Comparison of ENCODE assay signal across 10 cellular contexts in the genomic region with DNA sequence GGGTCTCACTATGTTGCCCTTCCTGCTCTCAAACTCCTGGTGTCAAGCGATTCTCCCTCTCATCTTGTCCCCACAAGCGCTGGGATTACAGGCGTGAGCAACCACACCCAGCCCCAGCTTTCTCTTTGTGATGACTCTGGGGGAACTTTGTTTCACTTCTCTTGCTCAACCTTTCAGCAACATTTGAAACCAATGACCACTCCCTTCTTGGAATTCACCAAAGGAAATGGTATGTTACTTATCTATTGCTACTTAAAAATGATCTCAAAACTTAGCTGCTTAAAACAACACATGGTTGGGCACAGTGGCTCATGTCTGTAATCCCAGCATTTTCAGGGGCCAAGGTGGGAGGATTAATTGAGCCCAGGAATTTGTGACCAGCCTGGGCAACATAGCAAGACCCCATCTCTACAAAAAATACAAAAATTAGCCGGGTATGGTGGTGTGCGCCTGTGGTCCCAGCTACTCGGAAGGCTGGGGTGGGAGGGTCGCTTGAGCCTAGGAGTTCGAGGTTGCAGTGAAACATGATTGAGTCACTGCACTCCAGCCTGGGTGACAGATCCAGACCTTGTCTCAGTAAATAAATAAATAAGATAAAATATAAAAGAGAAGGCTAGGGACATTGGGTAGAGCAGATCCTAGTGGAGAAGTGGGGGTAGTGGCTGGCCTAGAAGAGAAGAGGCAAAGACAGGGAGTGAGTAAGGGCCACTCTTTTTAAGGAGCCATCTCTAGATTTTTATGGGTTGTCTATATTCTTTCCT. TPM values are rescaled to one million over a fixed set of nuclear protein-coding genes. Genes with fewer than 3 reads are reported as not detected.
DNase-seq lines count a peak whose midpoint lies in the region; ATAC-seq and TF ChIP-seq lines count a peak whose summit lies in the region.
"Had no signal": no experiment of that assay in that cellular context is flagged by ENCODE, and none has a peak within 500 bp of the region (broad histone marks: within the 10 kb centered on the region; RNA-seq: fewer than 3 reads in every experiment).

No MANE protein-coding gene starts in this region.

- H3K27ac Mint-ChIP-seq in activated CD4-positive, alpha-beta T cell treated with anti-CD3 and anti-CD28 coated beads, Interleukin-2, amount 10 ng/mL, durations not matched to agents 7 days and 5 days, result peak overlapping the region; percentile 93
- H3K27ac Mint-ChIP-seq in activated B cell treated with CpG ODN at 0.5 μM for 24 hours, result peak overlapping the region; percentile 22
- H3K27ac Mint-ChIP-seq in stimulated activated naive CD8-positive, alpha-beta T cell treated with anti-CD3 and anti-CD28 coated beads, Interleukin-15, Interleukin-2, amounts not matched to agents 100 ng/mL and 50 ng/mL, for 24 hours, result peak overlapping the region; percentile 66

- no peak for TF ChIP-seq CTCF in activated B cell treated with CpG ODN at 0.5 μM for 24 hours (IDR thresholded peaks at IDR 0.05)

- intact Hi-C loops in activated B cell treated with CpG ODN at 0.5 μM for 24 hours (cut with micrococcal nuclease), result no loop called here

- ATAC-seq in activated B cell treated with CpG ODN at 0.5 μM for 24 hours (ENCODE audit: low read depth), result peak; percentile 31

- no peaks in the 10 kb centered on the region for H3K27me3 Mint-ChIP-seq in activated CD4-positive, alpha-beta T cell treated with anti-CD3 and anti-CD28 coated beads, Interleukin-2, amount 10 ng/mL, durations not matched to agents 7 days and 5 days
- H3K27me3 Mint-ChIP-seq in activated B cell treated with CpG ODN at 0.5 μM for 24 hours, result no peaks in the 10 kb centered on the region
- H3K27me3 Mint-ChIP-seq in stimulated activated naive CD8-positive, alpha-beta T cell treated with anti-CD3 and anti-CD28 coated beads, Interleukin-15, Interleukin-2, amounts not matched to agents 100 ng/mL and 50 ng/mL, for 24 hours, result no peaks in the 10 kb centered on the region

- peaks cover 11% of the 10 kb centered on the region for H3K36me3 Mint-ChIP-seq in activated CD4-positive, alpha-beta T cell treated with anti-CD3 and anti-CD28 coated beads, Interleukin-2, amount 10 ng/mL, durations not matched to agents 7 days and 5 days (ENCODE audit: low read depth)
- H3K36me3 Mint-ChIP-seq in activated B cell treated with CpG ODN at 0.5 μM for 24 hours (ENCODE audit: low read depth), result no peaks in the 10 kb centered on the region
- no peaks in the 10 kb centered on the region for H3K36me3 Mint-ChIP-seq in stimulated activated naive CD8-positive, alpha-beta T cell treated with anti-CD3 and anti-CD28 coated beads, Interleukin-15, Interleukin-2, amounts not matched to agents 100 ng/mL and 50 ng/mL, for 24 hours (ENCODE audit: low read depth)

- POLR2A ChIA-PET in activated CD4-positive, alpha-beta T cell treated with anti-CD3 and anti-CD28 coated beads, Interleukin-2, amount 10 ng/mL, durations not matched to agents 7 days and 5 days (lab: Charles Lee), result interaction anchor here (0.7 kb wide), 1 partner anchor 205 kb away, joined by 3 read pairs; no protein-coding TSS in a partner anchor
- POLR2A ChIA-PET in activated B cell treated with CpG ODN at 0.5 μM for 24 hours (lab: Charles Lee), result interaction anchor here (1.1 to 1.7 kb wide), 2 partner anchors 11 to 55 kb away, joined by 3 to 12 read pairs; a partner anchor contains a TSS

- peaks cover 54% of the 10 kb centered on the region for H3K4me1 Mint-ChIP-seq in activated CD4-positive, alpha-beta T cell treated with anti-CD3 and anti-CD28 coated beads, Interleukin-2, amount 10 ng/mL, durations not matched to agents 7 days and 5 days
- peaks cover 24% of the 10 kb centered on the region for H3K4me1 Mint-ChIP-seq in activated B cell treated with CpG ODN at 0.5 μM for 24 hours
- peaks cover 20% of the 10 kb centered on the region for H3K4me1 Mint-ChIP-seq in stimulated activated naive CD8-positive, alpha-beta T cell treated with anti-CD3 and anti-CD28 coated beads, Interleukin-15, Interleukin-2, amounts not matched to agents 100 ng/mL and 50 ng/mL, for 24 hours (ENCODE audit: low read depth)

- peak; percentile 61 for DNase-seq in activated CD4-positive, alpha-beta T cell treated with anti-CD3 and anti-CD28 coated beads, Interleukin-2, amount 10 ng/mL, durations not matched to agents 7 days and 5 days
- DNase-seq in activated CD4-positive, alpha-beta T cell treated with anti-CD3 and anti-CD28 coated beads for 4 hours, result no peak
- DNase-seq in activated B cell treated with CpG ODN at 0.5 μM for 24 hours, result no peak
- DNase-seq in fibroblast of the conjunctiva (ENCODE audit: low read depth), result peak; percentile 52
- DNase-seq in activated effector memory CD4-positive, alpha-beta T cell treated with Interleukin-2 at 50 U/mL for 16 hours, result no peak
- no peak for DNase-seq in NCI-H69 (lab: John Stamatoyannopoulos, UW)
- DNase-seq in NCI-H1930 (lab: John Stamatoyannopoulos, UW), result no peak
- DNase-seq: anterior cingulate cortex, kidney glomerular epithelial cell had no signal

- H3K4me3 Mint-ChIP-seq in activated CD4-positive, alpha-beta T cell treated with anti-CD3 and anti-CD28 coated beads, Interleukin-2, amount 10 ng/mL, durations not matched to agents 7 days and 5 days, result peak overlapping the region; percentile 28
- no peak overlapping the region for H3K4me3 Mint-ChIP-seq in activated B cell treated with CpG ODN at 0.5 μM for 24 hours
- no peak overlapping the region for H3K4me3 Mint-ChIP-seq in stimulated activated naive CD8-positive, alpha-beta T cell treated with anti-CD3 and anti-CD28 coated beads, Interleukin-15, Interleukin-2, amounts not matched to agents 100 ng/mL and 50 ng/mL, for 24 hours

- CTCF ChIA-PET in activated CD4-positive, alpha-beta T cell treated with anti-CD3 and anti-CD28 coated beads, Interleukin-2, amount 10 ng/mL, durations not matched to agents 7 days and 5 days (lab: Charles Lee), result interaction anchor here (1.1 to 2.9 kb wide), 12 partner anchors 10 to 212 kb away, joined by 3 to 17 read pairs (median 4); a partner anchor contains a TSS
- CTCF ChIA-PET in activated B cell treated with CpG ODN at 0.5 μM for 24 hours (lab: Charles Lee), result interaction anchor here (0.7 to 1.8 kb wide), 3 partner anchors 77 to 269 kb away, joined by 3 to 5 read pairs (median 4); no protein-coding TSS in a partner anchor

- no peaks in the 10 kb centered on the region for H3K9me3 Mint-ChIP-seq in activated CD4-positive, alpha-beta T cell treated with anti-CD3 and anti-CD28 coated beads, Interleukin-2, amount 10 ng/mL, durations not matched to agents 7 days and 5 days
- peaks cover 2% of the 10 kb centered on the region for H3K9me3 Mint-ChIP-seq in activated B cell treated with CpG ODN at 0.5 μM for 24 hours
- no peaks in the 10 kb centered on the region for H3K9me3 Mint-ChIP-seq in stimulated activated naive CD8-positive, alpha-beta T cell treated with anti-CD3 and anti-CD28 coated beads, Interleukin-15, Interleukin-2, amounts not matched to agents 100 ng/mL and 50 ng/mL, for 24 hours

RNA-seq across cellular contexts. Expression of a gene that starts 10.3 kb away (rescaled TPM):
- total RNA-seq in activated CD4-positive, alpha-beta T cell treated with anti-CD3 and anti-CD28 coated beads, Interleukin-2, amount 10 ng/mL, durations not matched to agents 7 days and 5 days, result 100 to 1,000 TPM; 110 to 136 TPM
- total RNA-seq in activated B cell treated with CpG ODN at 0.5 μM for 24 hours, result 92.2 and 101 TPM in 2 replicates

RNA-seq across cellular contexts. Expression of a gene that starts 39.5 kb away (rescaled TPM):
- total RNA-seq in activated CD4-positive, alpha-beta T cell treated with anti-CD3 and anti-CD28 coated beads, Interleukin-2, amount 10 ng/mL, durations not matched to agents 7 days and 5 days, result 10 to 100 TPM; 45.5 to 51.2 TPM
- 31.7 and 37.2 TPM in 2 replicates for total RNA-seq in activated B cell treated with CpG ODN at 0.5 μM for 24 hours

RNA-seq across cellular contexts. Expression of a gene that starts 55.4 kb away (rescaled TPM):
- total RNA-seq in activated CD4-positive, alpha-beta T cell treated with anti-CD3 and anti-CD28 coated beads, Interleukin-2, amount 10 ng/mL, durations not matched to agents 7 days and 5 days, result 100 to 1,000 TPM; 263 to 270 TPM
- 281 and 303 TPM in 2 replicates for total RNA-seq in activated B cell treated with CpG ODN at 0.5 μM for 24 hours

Comparison
In these comparisons a context has a peak if more than half of its experiments do, and no peak if none do; other contexts are left out.
1. DNase-seq: peak in activated CD4-positive, alpha-beta T cell treated with anti-CD3 and anti-CD28 coated beads, Interleukin-2, amount 10 ng/mL, durations not matched to agents 7 days and 5 days (single experiment) and fibroblast of the conjunctiva (single experiment); none in activated CD4-positive, alpha-beta T cell treated with anti-CD3 and anti-CD28 coated beads for 4 hours (0 of 2), activated B cell treated with CpG ODN at 0.5 μM for 24 hours (single experiment), activated effector memory CD4-positive, alpha-beta T cell treated with Interleukin-2 at 50 U/mL for 16 hours (single experiment), NCI-H69 (single experiment) and NCI-H1930 (0 of 2).
2. H3K27ac Mint-ChIP-seq: peak in every context shown above with its lines; median percentile 93 in activated CD4-positive, alpha-beta T cell treated with anti-CD3 and anti-CD28 coated beads, Interleukin-2, amount 10 ng/mL, durations not matched to agents 7 days and 5 days; 66 in stimulated activated naive CD8-positive, alpha-beta T cell treated with anti-CD3 and anti-CD28 coated beads, Interleukin-15, Interleukin-2, amounts not matched to agents 100 ng/mL and 50 ng/mL, for 24 hours; 22 in activated B cell treated with CpG ODN at 0.5 μM for 24 hours.